28 cellular contexts compared by ENCODE assay signal in the genomic region with DNA sequence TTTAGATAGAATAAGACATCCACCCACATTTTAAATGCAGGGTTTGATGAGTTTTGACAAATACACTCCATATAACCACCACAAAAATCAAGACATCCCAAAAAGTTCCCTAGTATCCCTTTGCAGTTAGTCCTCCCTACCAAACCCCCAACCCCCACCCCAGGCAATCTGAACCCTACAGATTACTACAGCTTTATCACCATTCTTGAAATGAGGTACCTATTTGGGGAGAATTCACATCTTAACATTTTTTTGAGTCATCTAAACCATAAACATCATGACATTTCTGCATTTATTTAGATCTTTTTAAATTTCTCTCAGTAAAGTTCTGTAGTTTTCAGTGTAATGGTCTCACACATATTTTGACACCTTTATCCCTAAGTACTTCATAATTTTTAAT.
"Had no signal": no experiment of that assay in that cellular context is flagged by ENCODE, and none has a peak within 500 bp of the region (broad histone marks: within the 10 kb centered on the region; RNA-seq: fewer than 3 reads in every experiment).

No MANE protein-coding gene starts in this region.

- DNase-seq: activated CD4-positive, alpha-beta T cell treated with anti-CD3 and anti-CD28 coated beads for 4 hours; activated CD4-positive, alpha-beta T cell treated with anti-CD3 and anti-CD28 coated beads, Interleukin-2, amount 10 ng/mL, durations not matched to agents 7 days and 5 days; activated CD4-positive, alpha-beta T cell treated with anti-CD3 and anti-CD28 coated beads, Interleukin-2, amount 50 U/mL, for 48 hours; activated CD4-positive, CD25-positive, alpha-beta regulatory T cell; activated CD4-positive, CD25-positive, alpha-beta regulatory T cell treated with anti-CD3 and anti-CD28 coated beads, Interleukin-2, amount 50 U/mL, for 72 hours; activated CD8-positive, alpha-beta memory T cell treated with anti-CD3 and anti-CD28 coated beads, Interleukin-2, amount 50 U/mL, for 48 hours; activated gamma-delta T cell; activated naive CD4-positive, alpha-beta T cell treated with anti-CD3 and anti-CD28 coated beads, Interleukin-2, amount 50 U/mL, for 16 hours; activated naive CD4-positive, alpha-beta T cell treated with Interleukin-2 at 50 U/mL for 16 hours; activated T-cell treated with anti-CD3 and anti-CD28 coated beads for 4 hours; activated T-cell treated with anti-CD3 and anti-CD28 coated beads, Interleukin-2, amount 50 U/mL, for 4 hours; amniotic stem cell; anterior cingulate cortex; brain microvascular endothelial cell; dorsolateral prefrontal cortex; effector memory CD4-positive, alpha-beta T cell; endodermal cell; foreskin fibroblast; head of caudate nucleus; T-helper 2 cell had no signal

- H3K4me3 Mint-ChIP-seq: activated CD4-positive, alpha-beta T cell treated with anti-CD3 and anti-CD28 coated beads, Interleukin-2, amount 10 ng/mL, durations not matched to agents 7 days and 5 days; activated naive CD8-positive, alpha-beta T cell; activated T-cell treated with anti-CD3 and anti-CD28 coated beads, Interleukin-2, amount 50 U/mL, for 4 hours; activated T-helper 1 cell treated with anti-CD3 and anti-CD28 coated beads, Interleukin-12 subunit alpha, Interleukin-12 subunit beta, Interleukin-2, Interleukin-4 antibody, amounts not matched to agents 30 ng/mL and 10 ng/mL and 1 ng/mL, durations not matched to agents 14 hours and 24 hours and 36 hours; central memory CD8-positive, alpha-beta T cell; dendritic cell treated with granulocyte-macrophage colony-stimulating factor and Interleukin-4, amounts not matched to agents 40 ng/mL and 50 ng/mL, for 4 days; endodermal cell had no signal

- H3K27ac ChIP-seq: brain microvascular endothelial cell, coronary artery, dorsolateral prefrontal cortex had no signal

- FAIRE-seq: astrocyte, bronchial epithelial cell, frontal cortex had no signal

- H3K9me3 Mint-ChIP-seq: central memory CD8-positive, alpha-beta T cell had no signal

- H3K27me3 Mint-ChIP-seq: activated CD4-positive, alpha-beta T cell treated with anti-CD3 and anti-CD28 coated beads, Interleukin-2, amount 10 ng/mL, durations not matched to agents 7 days and 5 days; activated naive CD8-positive, alpha-beta T cell; central memory CD8-positive, alpha-beta T cell; dendritic cell treated with granulocyte-macrophage colony-stimulating factor and Interleukin-4, amounts not matched to agents 40 ng/mL and 50 ng/mL, for 4 days had no signal

- H3K27ac Mint-ChIP-seq: activated CD4-positive, alpha-beta T cell treated with anti-CD3 and anti-CD28 coated beads, Interleukin-2, amount 10 ng/mL, durations not matched to agents 7 days and 5 days; activated naive CD8-positive, alpha-beta T cell; activated T-helper 1 cell treated with anti-CD3 and anti-CD28 coated beads, Interleukin-12 subunit alpha, Interleukin-12 subunit beta, Interleukin-2, Interleukin-4 antibody, amounts not matched to agents 30 ng/mL and 10 ng/mL and 1 ng/mL, durations not matched to agents 14 hours and 24 hours and 36 hours; dendritic cell treated with granulocyte-macrophage colony-stimulating factor and Interleukin-4, amounts not matched to agents 40 ng/mL and 50 ng/mL, for 4 days; endodermal cell had no signal

- H3K4me3 ChIP-seq: coronary artery, dorsolateral prefrontal cortex had no signal

- H3K27me3 ChIP-seq: brain microvascular endothelial cell, dorsolateral prefrontal cortex had no signal
